13 cellular contexts compared by ENCODE assay signal in the genomic region with DNA sequence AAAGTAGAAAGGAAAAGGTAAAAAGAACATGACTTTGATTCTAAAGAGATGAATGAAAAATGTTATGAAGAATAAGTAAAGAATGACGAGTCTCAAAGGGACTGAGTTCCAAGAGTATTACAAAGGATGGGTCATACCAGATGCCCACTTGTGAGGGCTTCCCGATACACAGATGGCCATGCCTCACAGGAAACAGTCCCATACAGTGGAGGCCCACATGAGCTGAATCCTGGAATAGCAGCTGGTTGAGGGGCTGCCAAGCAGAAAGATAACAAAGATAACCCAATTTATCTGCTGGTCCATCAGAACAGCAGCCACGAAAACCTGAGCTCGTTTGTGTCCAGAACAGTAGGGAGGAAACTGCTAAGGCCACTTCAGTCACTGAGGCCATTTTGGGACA. TPM values are rescaled to one million over a fixed set of nuclear protein-coding genes. Genes with fewer than 3 reads are reported as not detected.
A peak's percentile ranks its signal among the peaks of the same experiment; 100 is the strongest.
DNase-seq lines count a peak whose midpoint lies in the region; ATAC-seq, FAIRE-seq and TF ChIP-seq lines count a peak whose summit lies in the region.
"Had no signal": no experiment of that assay in that cellular context is flagged by ENCODE, and none has a peak within 500 bp of the region (broad histone marks: within the 10 kb centered on the region; RNA-seq: fewer than 3 reads in every experiment).

No MANE protein-coding gene starts in this region.

- H3K4me3 ChIP-seq in endothelial cell of umbilical vein (replicated peaks in 1 of 3; ENCODE audit: insufficient read depth in 1 of 3, low read depth in 1 of 3, low read length in 3 of 3) = peak overlapping the region in 1 of 3 experiments; percentile 23
- H3K4me3 ChIP-seq: thoracic aorta had no signal

- no peak overlapping the region for H3K4me3 Mint-ChIP-seq in osteocyte (ENCODE audit: unreplicated experiment)

- peaks cover 2 to 28% of the 10 kb centered on the region in 2 experiments for H3K36me3 ChIP-seq in endothelial cell of umbilical vein (ENCODE audit: control insufficient read depth in 2 of 2, extremely low read depth in 1 of 2, insufficient read depth in 2 of 2, low read length in 2 of 2)

- H3K9ac ChIP-seq in endothelial cell of umbilical vein (replicated peaks; ENCODE audit: extremely low read depth, insufficient read depth, low read length) = peak overlapping the region; percentile 11

- no peaks in the 10 kb centered on the region for H3K27me3 ChIP-seq in endothelial cell of umbilical vein (ENCODE audit: control insufficient read depth in 2 of 2, insufficient read depth in 2 of 2, low read length in 2 of 2)

- H3K27me3 Mint-ChIP-seq in osteocyte (ENCODE audit: unreplicated experiment) = no peaks in the 10 kb centered on the region

- TF ChIP-seq CTCF in endothelial cell of umbilical vein (IDR thresholded peaks at IDR 0.05; ENCODE audit: extremely low read depth in 1 of 2, insufficient read depth in 1 of 2, low read depth in 1 of 2, low read length in 2 of 2) (no peak), osteocyte (IDR thresholded peaks at IDR 0.05) (no peak)

- BruUV-seq in endothelial cell of umbilical vein (replicated peaks; lab: Mats Ljungman, UMichigan) = no TSS peak

- POLR2A ChIA-PET in endothelial cell of umbilical vein (lab: Charles Lee) = interaction anchor here (0.9 kb wide), 1 partner anchor 17 kb away, joined by 4 read pairs; no protein-coding TSS in a partner anchor

- peaks cover 61% of the 10 kb centered on the region for H3K36me3 Mint-ChIP-seq in osteocyte (ENCODE audit: unreplicated experiment)

- peaks cover 12% of the 10 kb centered on the region for H4K20me1 ChIP-seq in endothelial cell of umbilical vein (replicated peaks; ENCODE audit: control insufficient read depth, extremely low read depth, insufficient read depth, low read length)

- H3K9me3 ChIP-seq in endothelial cell of umbilical vein (replicated peaks; ENCODE audit: control insufficient read depth, insufficient read depth, low read length) = no peaks in the 10 kb centered on the region
- H3K9me3 ChIP-seq: thoracic aorta had no signal

- H2AFZ ChIP-seq in endothelial cell of umbilical vein (ENCODE audit: low read depth, low read length) = no peak overlapping the region

- ATAC-seq in GM18520 (IDR thresholded peaks at IDR 0.05; ENCODE audit: unreplicated experiment) = no peak

- H3K4me2 ChIP-seq in endothelial cell of umbilical vein (ENCODE audit: insufficient read depth, low read length) = peak overlapping the region; percentile 62

- dilution Hi-C loops in endothelial cell of umbilical vein (cut with MboI; ENCODE audit: extremely low pct_ligation_motif_present, low sequenced_read_pairs) = no loop called here

- no peaks in the 10 kb centered on the region for H3K9me1 ChIP-seq in endothelial cell of umbilical vein (replicated peaks; ENCODE audit: control insufficient read depth, extremely low read depth, insufficient read depth, low read length)

- peaks cover 76% of the 10 kb centered on the region for H3K4me1 Mint-ChIP-seq in osteocyte (ENCODE audit: unreplicated experiment)

- intact Hi-C loops in endothelial cell of umbilical vein (cut with micrococcal nuclease) = loop anchor here (1.0 to 5.0 kb wide), 3 partner anchors 8 to 981 kb away; partner anchors contain the start of gene TIPARP

- FAIRE-seq in RCC 7860 (lab: Jason Lieb, UNC) (no peak), endothelial cell of umbilical vein (lab: Jason Lieb, UNC) (peak; percentile 72)

- no peaks in the 10 kb centered on the region for H3K9me3 Mint-ChIP-seq in osteocyte (ENCODE audit: unreplicated experiment)

- CTCF ChIA-PET in endothelial cell of umbilical vein (lab: Charles Lee) = interaction anchor here (0.9 to 1.5 kb wide), 4 partner anchors 16 to 402 kb away, joined by 3 read pairs; no protein-coding TSS in a partner anchor

- DNase-seq in GM04504 (ENCODE audit: low read depth) (peak; percentile 22), RCC 7860 (ENCODE audit: low spot score) (peak; percentile 36), endothelial cell of umbilical vein (ENCODE audit: low read depth, low spot score) (no peak), osteocyte (ENCODE audit: extremely low spot score, unreplicated experiment) (no peak), globus pallidus (ENCODE audit: low spot score) (no peak), putamen (ENCODE audit: low spot score) (no peak)
- DNase-seq in stimulated activated CD4-positive, alpha-beta T cell treated with anti-CD3 and anti-CD28 coated beads, Interleukin-4, amount 100 ng/mL, for 4 hours = no peak
- DNase-seq: activated naive CD4-positive, alpha-beta T cell; DMS 273 treated with DMSO at 0.1 percent for 48 hours; effector CD4-positive, alpha-beta T cell; SHP77 had no signal

- peak overlapping the region; percentile 59 for H3K27ac Mint-ChIP-seq in osteocyte (ENCODE audit: unreplicated experiment)

- peaks cover 87% of the 10 kb centered on the region for H3K79me2 ChIP-seq in endothelial cell of umbilical vein (ENCODE audit: control insufficient read depth, insufficient read depth, low read length)

- H3K27ac ChIP-seq in endothelial cell of umbilical vein (ENCODE audit: insufficient read depth, low read depth, low read length) = peak overlapping the region; percentile 82

- peaks cover 74% of the 10 kb centered on the region for H3K4me1 ChIP-seq in endothelial cell of umbilical vein (ENCODE audit: control insufficient read depth, extremely low read depth, insufficient read depth, low read length)

- TF ChIP-seq POLR2A in endothelial cell of umbilical vein (IDR thresholded peaks at IDR 0.05; ENCODE audit: low read depth, low read length) = no peak

TF ChIP-seq in endothelial cell of umbilical vein, 7 proteins besides CTCF, POLR2A, EP300 and RAD21:
- TF ChIP-seq JUN (IDR thresholded peaks at IDR 0.05; ENCODE audit: borderline replicate concordance, insufficient read depth, insufficient read length, low read depth) = no peak
- TF ChIP-seq, protein P1, sequence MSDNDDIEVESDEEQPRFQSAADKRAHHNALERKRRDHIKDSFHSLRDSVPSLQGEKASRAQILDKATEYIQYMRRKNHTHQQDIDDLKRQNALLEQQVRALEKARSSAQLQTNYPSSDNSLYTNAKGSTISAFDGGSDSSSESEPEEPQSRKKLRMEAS (IDR thresholded peaks at IDR 0.05; ENCODE audit: insufficient read depth, insufficient read length) = no peak
- TF ChIP-seq GATA2 (IDR thresholded peaks at IDR 0.05; ENCODE audit: insufficient read depth, insufficient read length, low read depth, low read length) = peak; percentile 37
- no peak for TF ChIP-seq EZH2 (IDR thresholded peaks at IDR 0.05; ENCODE audit: borderline replicate concordance, low read depth, low read length, severe bottlenecking)
TF ChIP-seq in endothelial cell of umbilical vein: peak in this region for 1.

RNA-seq across cellular contexts. Expression of gene SSR3, which starts 3.7 kb away (rescaled TPM):
- 355 and 370 TPM in 2 replicates for total RNA-seq in endothelial cell of umbilical vein
- polyA plus RNA-seq in endothelial cell of umbilical vein = 155 and 160 TPM in 2 replicates
- 213 and 219 TPM in 2 replicates for polyA plus RNA-seq in endothelial cell of umbilical vein (2011; cell fraction: cytosol; rRNA removed)
- polyA plus RNA-seq in endothelial cell of umbilical vein (2011; cell fraction: nucleus; rRNA removed) = 79.0 and 84.4 TPM in 2 replicates
- 262 and 391 TPM in 2 replicates for polyA plus RNA-seq in endothelial cell of umbilical vein (2012)
- 558 and 653 TPM in 2 replicates for polyA minus RNA-seq in endothelial cell of umbilical vein
- polyA minus RNA-seq in endothelial cell of umbilical vein (2011; cell fraction: cytosol; rRNA and poly(A)+ RNA removed) = 89.5 TPM
- 108 and 116 TPM in 2 replicates for polyA minus RNA-seq in endothelial cell of umbilical vein (2011; cell fraction: nucleus; rRNA and poly(A)+ RNA removed)
- total RNA-seq in osteocyte = 207 and 208 TPM in 2 replicates

Comparison
In these comparisons a context has a peak if more than half of its experiments do, and no peak if none do; other contexts are left out.
1. DNase-seq: peak in GM04504 (single experiment) and RCC 7860 (single experiment); none in endothelial cell of umbilical vein (single experiment), osteocyte (single experiment), globus pallidus (single experiment), stimulated activated CD4-positive, alpha-beta T cell treated with anti-CD3 and anti-CD28 coated beads, Interleukin-4, amount 100 ng/mL, for 4 hours (0 of 2) and putamen (single experiment).